8 cellular contexts compared by ENCODE assay signal in the genomic region with DNA sequence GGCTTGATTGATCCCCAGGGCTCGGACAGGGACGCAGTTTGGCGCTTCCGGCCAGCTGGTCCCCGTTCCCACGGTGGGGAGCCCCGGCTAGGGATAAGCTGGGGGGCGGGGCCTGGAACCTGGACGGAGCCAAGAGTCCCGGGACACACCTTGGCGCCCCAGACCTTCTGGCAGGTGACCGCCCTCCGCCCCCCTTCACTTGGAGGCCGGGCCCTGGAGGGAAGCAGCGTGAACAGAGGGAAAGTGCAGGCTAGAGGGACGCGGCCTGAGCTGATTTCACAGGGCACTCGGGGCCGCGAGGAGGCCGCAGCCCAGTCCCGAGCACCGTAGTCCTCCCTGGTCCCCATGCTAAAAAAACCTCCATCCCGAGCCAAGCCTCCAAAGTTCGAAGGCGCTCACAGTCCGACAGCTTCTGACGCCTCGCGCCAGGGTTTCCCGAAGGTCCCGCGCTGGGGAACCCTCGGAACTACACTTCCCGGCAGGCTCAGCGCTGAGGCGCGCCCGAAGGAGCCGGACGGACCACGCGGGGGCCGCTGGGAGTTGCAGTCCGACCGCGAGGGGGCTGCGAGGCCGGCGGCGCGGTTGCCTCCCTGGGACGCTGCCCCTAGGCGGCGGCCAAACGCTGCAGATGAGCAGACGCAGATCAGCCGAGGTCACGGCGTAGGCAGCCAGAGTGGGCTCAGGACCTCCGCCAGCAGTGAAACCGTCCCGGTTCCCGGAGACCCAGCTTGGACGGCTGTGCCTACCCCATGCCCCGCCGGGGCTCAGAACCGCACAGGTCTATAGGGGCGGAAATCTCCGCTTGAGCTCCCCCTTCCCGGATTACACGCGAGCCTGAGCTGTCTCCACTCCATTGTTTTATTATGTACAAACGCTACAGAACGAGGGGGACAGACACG. TPM values are rescaled to one million over a fixed set of nuclear protein-coding genes. Genes with fewer than 3 reads are reported as not detected.
DNase-seq lines count a peak whose midpoint lies in the region; ATAC-seq, FAIRE-seq and TF ChIP-seq lines count a peak whose summit lies in the region.

A gene with protein sequence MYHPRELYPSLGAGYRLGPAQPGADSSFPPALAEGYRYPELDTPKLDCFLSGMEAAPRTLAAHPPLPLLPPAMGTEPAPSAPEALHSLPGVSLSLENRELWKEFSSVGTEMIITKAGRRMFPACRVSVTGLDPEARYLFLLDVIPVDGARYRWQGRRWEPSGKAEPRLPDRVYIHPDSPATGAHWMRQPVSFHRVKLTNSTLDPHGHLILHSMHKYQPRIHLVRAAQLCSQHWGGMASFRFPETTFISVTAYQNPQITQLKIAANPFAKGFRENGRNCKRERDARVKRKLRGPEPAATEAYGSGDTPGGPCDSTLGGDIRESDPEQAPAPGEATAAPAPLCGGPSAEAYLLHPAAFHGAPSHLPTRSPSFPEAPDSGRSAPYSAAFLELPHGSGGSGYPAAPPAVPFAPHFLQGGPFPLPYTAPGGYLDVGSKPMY (minus strand): TSS at position 451 of the 899 bp plus-strand sequence. CDS start 731 bp downstream, outside the sequence.

- H3K9me3 ChIP-seq in pancreas: no peaks in the 10 kb centered on the region
- H3K9me3 ChIP-seq in thyroid gland: no peaks in the 10 kb centered on the region

- ATAC-seq in HG02610 (IDR thresholded peaks at IDR 0.05; ENCODE audit: unreplicated experiment) (peak; percentile 58), SK-N-SH treated with all-trans-retinoic acid at 6 μM for 48 hours (peak; percentile 92), pancreas (peak; percentile 84 to 93 (median 87))

- peak within 1 kb of the TSS; percentile 94 for H3K27ac Mint-ChIP-seq in activated naive CD8-positive, alpha-beta T cell

- H3K4me3 ChIP-seq in GM12864 (ENCODE audit: low read depth, low read length): peak within 1 kb of the TSS; percentile 64
- H3K4me3 ChIP-seq in pancreas: peak within 1 kb of the TSS; percentile 19 to 54 (median 40)
- peak within 1 kb of the TSS in 2 of 3 donors; percentile 35 to 40 for H3K4me3 ChIP-seq in thyroid gland (replicated peaks in 1 of 3)

- no peaks in the 10 kb centered on the region for H3K27me3 ChIP-seq in pancreas
- no peaks in the 10 kb centered on the region for H3K27me3 ChIP-seq in thyroid gland

- H3K4me1 Mint-ChIP-seq in activated naive CD8-positive, alpha-beta T cell (ENCODE audit: low read depth): peaks cover 48% of the 10 kb centered on the region

- peaks cover under 1% of the 10 kb centered on the region for H3K9me3 Mint-ChIP-seq in activated naive CD8-positive, alpha-beta T cell (ENCODE audit: low read depth)

- intact Hi-C loops in head of caudate nucleus (cut with DNase I) (no loop called here), pancreas (cut with DNase I) (no loop called here), thyroid gland (cut with DNase I) (no loop called here)

- H3K36me3 ChIP-seq in pancreas (peaks cover 0 to 10% (median 0%) of the 10 kb centered on the region in 3 donors), thyroid gland (peaks cover 5 to 12% of the 10 kb centered on the region in 2 donors)

- TF ChIP-seq CTCF in GM12864 (IDR thresholded peaks at IDR 0.05; ENCODE audit: low read depth, low read length, missing control alignments) (peak; percentile 78), pancreas (IDR thresholded peaks at IDR 0.05) (peak; percentile 48 to 77 (median 72)), thyroid gland (IDR thresholded peaks at IDR 0.05) (peak in 5 of 6 experiments; percentile 67 to 98 (median 79))

- H3K4me3 Mint-ChIP-seq in activated naive CD8-positive, alpha-beta T cell: peak within 1 kb of the TSS; percentile 90

- FAIRE-seq in pancreas (lab: Jason Lieb, UNC): no peak

- H3K27me3 Mint-ChIP-seq in activated naive CD8-positive, alpha-beta T cell: no peaks in the 10 kb centered on the region

- peaks cover 0 to 15% (median 10%) of the 10 kb centered on the region in 3 donors for H3K4me1 ChIP-seq in pancreas
- peaks cover 38 to 44% of the 10 kb centered on the region in 2 donors for H3K4me1 ChIP-seq in thyroid gland

- peaks cover under 1% of the 10 kb centered on the region for H3K36me3 Mint-ChIP-seq in activated naive CD8-positive, alpha-beta T cell

- TF ChIP-seq POLR2A in thyroid gland (IDR thresholded peaks at IDR 0.05): peak in 1 of 2 donors; percentile 47

- peak; percentile 65 for DNase-seq in GM12864 (ENCODE audit: low read depth)
- peak; percentile 62 for DNase-seq in NCI-H1048 (lab: John Stamatoyannopoulos, UW)
- DNase-seq in head of caudate nucleus: peak; percentile 87 to 98 (median 95)
- DNase-seq in pancreas: peak; percentile 93 to 97 (median 94)
- peak; percentile 92 to 93 for DNase-seq in thyroid gland

- H3K27ac ChIP-seq in pancreas (peak within 1 kb of the TSS; percentile 66 to 85 (median 77)), thyroid gland (peak within 1 kb of the TSS; percentile 80 to 82 (median 80))

- 1% methylated on average over 73 to 76 of the region's 76 CpGs for WGBS in pancreas, 2 donors
- WGBS in thyroid gland, 2 donors: 1% methylated on average over 18 to 49 of the region's 76 CpGs

TF ChIP-seq in SK-N-SH treated with all-trans-retinoic acid at 6 μM for 48 hours, 23 proteins besides CTCF, POLR2A, EP300 and RAD21:
- TF ChIP-seq SNAI2 (CRISPR knock-in tag; IDR thresholded peaks at IDR 0.05) (peak; percentile 58; the same call in 1 of the 2 replicates), TOX (CRISPR knock-in tag; IDR thresholded peaks at IDR 0.05; ENCODE audit: borderline replicate concordance) (no peak), ZFP3 (CRISPR knock-in tag; IDR thresholded peaks at IDR 0.05) (0 out of 2 replicates have a peak, but pooled peaks have one; percentile 22), ISL1 (CRISPR knock-in tag; IDR thresholded peaks at IDR 0.05) (no peak), OSR1 (CRISPR knock-in tag; IDR thresholded peaks at IDR 0.05) (no peak), GLIS3 (CRISPR knock-in tag; IDR thresholded peaks at IDR 0.05) (no peak), CSDC2 (CRISPR knock-in tag; IDR thresholded peaks at IDR 0.05) (0 out of 2 replicates have a peak, but pooled peaks have one; percentile 12)
- TF ChIP-seq, protein P1, sequence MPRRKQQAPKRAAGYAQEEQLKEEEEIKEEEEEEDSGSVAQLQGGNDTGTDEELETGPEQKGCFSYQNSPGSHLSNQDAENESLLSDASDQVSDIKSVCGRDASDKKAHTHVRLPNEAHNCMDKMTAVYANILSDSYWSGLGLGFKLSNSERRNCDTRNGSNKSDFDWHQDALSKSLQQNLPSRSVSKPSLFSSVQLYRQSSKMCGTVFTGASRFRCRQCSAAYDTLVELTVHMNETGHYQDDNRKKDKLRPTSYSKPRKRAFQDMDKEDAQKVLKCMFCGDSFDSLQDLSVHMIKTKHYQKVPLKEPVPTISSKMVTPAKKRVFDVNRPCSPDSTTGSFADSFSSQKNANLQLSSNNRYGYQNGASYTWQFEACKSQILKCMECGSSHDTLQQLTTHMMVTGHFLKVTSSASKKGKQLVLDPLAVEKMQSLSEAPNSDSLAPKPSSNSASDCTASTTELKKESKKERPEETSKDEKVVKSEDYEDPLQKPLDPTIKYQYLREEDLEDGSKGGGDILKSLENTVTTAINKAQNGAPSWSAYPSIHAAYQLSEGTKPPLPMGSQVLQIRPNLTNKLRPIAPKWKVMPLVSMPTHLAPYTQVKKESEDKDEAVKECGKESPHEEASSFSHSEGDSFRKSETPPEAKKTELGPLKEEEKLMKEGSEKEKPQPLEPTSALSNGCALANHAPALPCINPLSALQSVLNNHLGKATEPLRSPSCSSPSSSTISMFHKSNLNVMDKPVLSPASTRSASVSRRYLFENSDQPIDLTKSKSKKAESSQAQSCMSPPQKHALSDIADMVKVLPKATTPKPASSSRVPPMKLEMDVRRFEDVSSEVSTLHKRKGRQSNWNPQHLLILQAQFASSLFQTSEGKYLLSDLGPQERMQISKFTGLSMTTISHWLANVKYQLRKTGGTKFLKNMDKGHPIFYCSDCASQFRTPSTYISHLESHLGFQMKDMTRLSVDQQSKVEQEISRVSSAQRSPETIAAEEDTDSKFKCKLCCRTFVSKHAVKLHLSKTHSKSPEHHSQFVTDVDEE (CRISPR knock-in tag; IDR thresholded peaks at IDR 0.05): peak; percentile 61; the same call in 1 of the 2 replicates

RNA-seq across cellular contexts. Expression of the gene that starts here (rescaled TPM):
- total RNA-seq in pancreas: 1 to 10 TPM; 1.3 to 3.0 (median 1.7) TPM
- polyA plus RNA-seq in pancreas: 1 to 10 TPM; 2.3 to 3.6 TPM
- total RNA-seq in thyroid gland: 1 to 10 TPM; 1.6 to 3.3 (median 2.4) TPM

Comparison
In these comparisons a context has a peak if more than half of its experiments do, and no peak if none do; other contexts are left out.
1. Peak in every context shown above with its lines: DNase-seq, ATAC-seq, H3K4me3 ChIP-seq and H3K27ac ChIP-seq.